ENCODE assay signal across 18 cellular contexts in the genomic region with DNA sequence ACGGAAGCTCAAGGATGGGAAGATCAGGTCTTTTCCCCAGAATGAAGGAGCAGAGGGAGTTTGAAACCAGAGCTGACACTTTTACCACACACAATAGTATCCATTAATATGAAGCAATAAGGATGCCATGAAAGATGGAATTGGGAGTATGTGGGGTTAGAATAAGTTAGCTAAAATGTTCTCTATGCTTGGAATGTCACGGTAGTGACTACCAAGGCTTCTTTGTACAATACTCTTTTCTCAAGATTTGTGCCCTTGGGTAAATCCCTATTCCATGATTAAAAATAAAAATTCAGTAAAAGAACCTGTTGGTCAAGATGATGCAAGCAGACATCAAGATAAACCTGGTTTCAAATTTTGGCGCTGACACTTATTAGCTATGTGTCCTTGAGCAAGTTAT.
"Had no signal": no experiment of that assay in that cellular context is flagged by ENCODE, and none has a peak within 500 bp of the region (broad histone marks: within the 10 kb centered on the region; RNA-seq: fewer than 3 reads in every experiment).

No MANE protein-coding gene starts in this region.

- FAIRE-seq: endothelial cell of umbilical vein had no signal

- DNase-seq: effector CD4-positive, alpha-beta T cell; endodermal cell; erythroblast; left colon; left ventricle myocardium superior; mesendoderm; naive B cell; psoas muscle; stimulated activated naive CD4-positive, alpha-beta T cell; thyroid gland; upper lobe of right lung had no signal

- H3K36me3 ChIP-seq: gastroesophageal sphincter, thyroid gland, upper lobe of right lung, vagina had no signal

- H3K27ac ChIP-seq: coronary artery, psoas muscle, skin epidermis, thyroid gland, upper lobe of right lung, vagina had no signal

- ATAC-seq: gastroesophageal sphincter, left colon, left ventricle myocardium superior, psoas muscle, sciatic nerve, upper lobe of right lung had no signal

- H3K4me1 ChIP-seq: gastroesophageal sphincter, psoas muscle, thyroid gland, upper lobe of right lung, vagina had no signal

- H3K4me3 ChIP-seq: coronary artery, gastroesophageal sphincter, lung, psoas muscle, skin epidermis, thyroid gland, upper lobe of right lung, vagina had no signal

- H3K27me3 ChIP-seq: gastroesophageal sphincter, thyroid gland, upper lobe of right lung, vagina had no signal

- H3K9me3 ChIP-seq: gastroesophageal sphincter, psoas muscle, thyroid gland, upper lobe of right lung, vagina had no signal
